In genomic region chr2:191321861-191322662, GRCh38 we compare ENCODE assay signal across 8 cellular contexts.
A peak's percentile ranks its signal among the peaks of the same experiment; 100 is the strongest.
DNase-seq lines count a peak whose midpoint lies in the region; ATAC-seq and TF ChIP-seq lines count a peak whose summit lies in the region.

No MANE protein-coding gene starts in this region.

- peaks cover 0 to 6% (median 0%) of the 10 kb centered on the region in 4 donors for H3K4me1 ChIP-seq in sigmoid colon

- peak overlapping the region; percentile 20; the same call in 1 of the 2 replicates for H3K4me3 Mint-ChIP-seq in WTC11
- H3K4me3 Mint-ChIP-seq in activated T-cell treated with anti-CD3 and anti-CD28 coated beads, Interleukin-2, amount 50 U/mL, for 4 hours: no peak overlapping the region

- intact Hi-C loops in sigmoid colon (cut with DNase I): no loop called here

- H3K9me3 ChIP-seq in sigmoid colon: no peaks in the 10 kb centered on the region

- peak; percentile 16 for DNase-seq in stimulated activated CD4-positive, alpha-beta T cell treated with anti-CD3 and anti-CD28 coated beads, Interleukin-15, amount 100 ng/mL, for 24 hours
- DNase-seq in stimulated activated CD4-positive, alpha-beta T cell treated with anti-CD3 and anti-CD28 coated beads, Interleukin-2, amount 100 ng/mL, for 48 hours: no peak
- peak; percentile 65 for DNase-seq in Jurkat, Clone E6-1 (ENCODE audit: low read depth, low spot score)
- DNase-seq in WTC11 (ENCODE audit: low spot score) (peak; percentile 71), iPS-NIHi11 (ENCODE audit: low spot score) (peak; percentile 22), sigmoid colon (no peak), NCI-H526 treated with DMSO at 0.1 percent for 48 hours (lab: John Stamatoyannopoulos, UW) (no peak)
- no peak for DNase-seq in activated T-cell treated with anti-CD3 and anti-CD28 coated beads, Interleukin-2, amount 50 U/mL, for 4 hours

- H3K27ac ChIP-seq in sigmoid colon: no peak overlapping the region

- peaks cover 18% of the 10 kb centered on the region for H3K9me3 Mint-ChIP-seq in WTC11
- H3K9me3 Mint-ChIP-seq in activated T-cell treated with anti-CD3 and anti-CD28 coated beads, Interleukin-2, amount 50 U/mL, for 4 hours: peaks cover 5% of the 10 kb centered on the region

- no peaks in the 10 kb centered on the region for H3K36me3 ChIP-seq in sigmoid colon

- peak overlapping the region; percentile 93 for H3K27ac Mint-ChIP-seq in WTC11

- TF ChIP-seq CTCF in WTC11 (IDR thresholded peaks at IDR 0.05): no peak
- TF ChIP-seq CTCF in sigmoid colon (IDR thresholded peaks at IDR 0.05): no peak

- H3K27me3 ChIP-seq in sigmoid colon: no peaks in the 10 kb centered on the region

- H3K27me3 Mint-ChIP-seq in WTC11 (ENCODE audit: low read depth): no peaks in the 10 kb centered on the region
- peaks cover 3% of the 10 kb centered on the region for H3K27me3 Mint-ChIP-seq in activated T-cell treated with anti-CD3 and anti-CD28 coated beads, Interleukin-2, amount 50 U/mL, for 4 hours (ENCODE audit: low read depth)

- no peak overlapping the region for H3K4me3 ChIP-seq in Jurkat, Clone E6-1 (ENCODE audit: low read length)
- H3K4me3 ChIP-seq in sigmoid colon: no peak overlapping the region

- no peak for TF ChIP-seq POLR2A in sigmoid colon (IDR thresholded peaks at IDR 0.05)

- TF ChIP-seq EP300 in sigmoid colon (IDR thresholded peaks at IDR 0.05): no peak

- POLR2A ChIA-PET in WTC11 (lab: Charles Lee): no interaction called here

- H3K36me3 Mint-ChIP-seq in WTC11: peaks cover 16% of the 10 kb centered on the region
- no peaks in the 10 kb centered on the region for H3K36me3 Mint-ChIP-seq in activated T-cell treated with anti-CD3 and anti-CD28 coated beads, Interleukin-2, amount 50 U/mL, for 4 hours (ENCODE audit: insufficient read depth)

- WGBS in sigmoid colon, 2 donors: 57 to 86% methylated on average over 4 of the region's 4 CpGs

- peaks cover 62% of the 10 kb centered on the region for H3K4me1 Mint-ChIP-seq in WTC11
- peaks cover 19% of the 10 kb centered on the region for H3K4me1 Mint-ChIP-seq in activated T-cell treated with anti-CD3 and anti-CD28 coated beads, Interleukin-2, amount 50 U/mL, for 4 hours (ENCODE audit: low read depth)

- peak; percentile 70 for ATAC-seq in WTC11
- ATAC-seq in activated T-cell treated with anti-CD3 and anti-CD28 coated beads, Interleukin-2, amount 50 U/mL, for 4 hours: no peak

- CTCF ChIA-PET in WTC11 (lab: Charles Lee): interaction anchor here (1.2 kb wide), 1 partner anchor 104 kb away, joined by 3 read pairs; no protein-coding TSS in a partner anchor

TF ChIP-seq in WTC11, 78 proteins besides CTCF, POLR2A, EP300 and RAD21:
- TF ChIP-seq E2F1 (CRISPR knock-in tag; IDR thresholded peaks at IDR 0.05): no peak
- TF ChIP-seq CDX4 (CRISPR knock-in tag; IDR thresholded peaks at IDR 0.05; ENCODE audit: borderline replicate concordance): no peak
- no peak for TF ChIP-seq RELA (CRISPR knock-in tag; IDR thresholded peaks at IDR 0.05; ENCODE audit: borderline replicate concordance)
- no peak for TF ChIP-seq NR1H2 (CRISPR knock-in tag; IDR thresholded peaks at IDR 0.05)
- TF ChIP-seq ETV6 (CRISPR knock-in tag; IDR thresholded peaks at IDR 0.05): 0 out of 2 replicates have a peak, but pooled peaks have one; percentile 19
- TF ChIP-seq SP1 (CRISPR knock-in tag; conservative IDR thresholded peaks at IDR 0.05): 0 out of 2 replicates have a peak, but pooled peaks have one; percentile 28
- no peak for TF ChIP-seq ELF4 (CRISPR knock-in tag; IDR thresholded peaks at IDR 0.05; ENCODE audit: low read depth)
- TF ChIP-seq ZNF423 (CRISPR knock-in tag; IDR thresholded peaks at IDR 0.05): 0 out of 2 replicates have a peak, but pooled peaks have one; percentile 37

Comparison
In these comparisons a context has a peak if more than half of its experiments do, and no peak if none do; other contexts are left out.
1. DNase-seq: peak in stimulated activated CD4-positive, alpha-beta T cell treated with anti-CD3 and anti-CD28 coated beads, Interleukin-15, amount 100 ng/mL, for 24 hours (single experiment), Jurkat, Clone E6-1 (single experiment), WTC11 (single experiment) and iPS-NIHi11 (single experiment); none in stimulated activated CD4-positive, alpha-beta T cell treated with anti-CD3 and anti-CD28 coated beads, Interleukin-2, amount 100 ng/mL, for 48 hours (0 of 2), sigmoid colon (single experiment), NCI-H526 treated with DMSO at 0.1 percent for 48 hours (single experiment) and activated T-cell treated with anti-CD3 and anti-CD28 coated beads, Interleukin-2, amount 50 U/mL, for 4 hours (single experiment).